Comparison of ENCODE assay signal across 7 cellular contexts in the genomic region with DNA sequence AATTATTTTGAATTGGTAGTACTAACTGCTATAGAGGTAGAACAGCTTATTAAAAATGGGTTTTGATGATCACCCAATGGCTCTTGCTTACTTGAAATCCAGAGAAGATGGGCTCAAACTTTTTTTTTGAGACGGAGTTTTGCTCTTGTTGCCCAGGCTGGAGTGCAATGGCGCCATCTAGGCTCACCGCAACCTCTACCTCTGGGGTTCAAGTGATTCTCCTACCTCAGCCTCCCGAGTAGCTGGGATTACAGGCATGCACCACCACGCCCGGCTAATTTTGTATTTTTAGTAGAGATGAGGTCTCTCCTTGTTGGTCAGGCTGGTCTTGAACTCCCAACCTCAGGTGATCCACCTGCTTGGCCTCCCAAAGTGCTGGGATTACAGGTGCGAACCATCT. TPM values are rescaled to one million over a fixed set of nuclear protein-coding genes. Genes with fewer than 3 reads are reported as not detected.
"Had no signal": no experiment of that assay in that cellular context is flagged by ENCODE, and none has a peak within 500 bp of the region (broad histone marks: within the 10 kb centered on the region; RNA-seq: fewer than 3 reads in every experiment).

No MANE protein-coding gene starts in this region.

RNA-seq across cellular contexts. Expression of a gene that starts 33.1 kb away (rescaled TPM):
- total RNA-seq: dermis microvascular lymphatic vessel endothelial cell, endothelial cell of umbilical vein, esophagus muscularis mucosa, left ventricle myocardium inferior, lung microvascular endothelial cell, occipital lobe had no signal
- polyA plus RNA-seq: naive thymus-derived CD4-positive, alpha-beta T cell had no signal
